26 cellular contexts compared by ENCODE assay signal in genomic region chr12:14058717-14059116, GRCh38.
"Had no signal": no experiment of that assay in that cellular context is flagged by ENCODE, and none has a peak within 500 bp of the region (broad histone marks: within the 10 kb centered on the region; RNA-seq: fewer than 3 reads in every experiment).

No MANE protein-coding gene starts in this region.

- H3K27me3 Mint-ChIP-seq: activated naive CD4-positive, alpha-beta T cell treated with anti-CD3 and anti-CD28 coated beads, Interleukin-2, amount 10 ng/mL, durations not matched to agents 7 days and 5 days had no signal

- H3K9me3 ChIP-seq: heart left ventricle, right lobe of liver, thyroid gland, upper lobe of left lung, vagina had no signal

- H3K79me2 ChIP-seq: parathyroid adenoma had no signal

- H3K4me1 ChIP-seq: parathyroid adenoma, right lobe of liver, thyroid gland, upper lobe of left lung, vagina had no signal

- DNase-seq: activated CD4-positive, alpha-beta T cell treated with anti-CD3 and anti-CD28 coated beads for 36 hours; activated CD4-positive, alpha-beta T cell treated with anti-CD3 and anti-CD28 coated beads, Interleukin-2, amount 50 U/mL, for 4 hours; activated CD4-positive, CD25-positive, alpha-beta regulatory T cell; activated CD8-positive, alpha-beta memory T cell treated with anti-CD3 and anti-CD28 coated beads for 24 hours; activated gamma-delta T cell; activated naive CD4-positive, alpha-beta T cell treated with anti-CD3 and anti-CD28 coated beads, Interleukin-2, amount 10 ng/mL, durations not matched to agents 7 days and 5 days; activated naive CD8-positive, alpha-beta T cell treated with anti-CD3 and anti-CD28 coated beads, Interleukin-2, amount 10 ng/mL, durations not matched to agents 7 days and 5 days; brain microvascular endothelial cell; cortex of kidney; foreskin fibroblast; naive thymus-derived CD4-positive, alpha-beta T cell; right lobe of liver; stimulated activated CD4-positive, alpha-beta T cell treated with anti-CD3 and anti-CD28 coated beads, Interleukin-12 subunit alpha, Interleukin-12 subunit beta, amount 100 ng/mL, for 4 hours; stimulated activated CD4-positive, alpha-beta T cell treated with anti-CD3 and anti-CD28 coated beads, Interleukin-4, amount 100 ng/mL, for 24 hours; T-helper 1 cell; thyroid gland; upper lobe of left lung had no signal

- H3K27ac Mint-ChIP-seq: activated CD4-positive, alpha-beta T cell treated with anti-CD3 and anti-CD28 coated beads for 36 hours; activated naive CD4-positive, alpha-beta T cell treated with anti-CD3 and anti-CD28 coated beads, Interleukin-2, amount 10 ng/mL, durations not matched to agents 7 days and 5 days; activated naive CD8-positive, alpha-beta T cell treated with anti-CD3 and anti-CD28 coated beads, Interleukin-2, amount 10 ng/mL, durations not matched to agents 7 days and 5 days; mesothelial cell of epicardium; naive thymus-derived CD4-positive, alpha-beta T cell; stimulated activated effector memory CD8-positive, alpha-beta T cell treated with anti-CD3 and anti-CD28 coated beads, Interleukin-12 subunit alpha, Interleukin-12 subunit beta, amount 100 ng/mL, for 72 hours; stimulated activated naive CD8-positive, alpha-beta T cell treated with anti-CD3 and anti-CD28 coated beads, Interleukin-15, Interleukin-2, amounts not matched to agents 100 ng/mL and 50 ng/mL, for 24 hours; T-helper 2 cell treated with Interferon-gamma antibody and Interleukin-4, amounts not matched to agents 5 μg/mL and 100 μg/mL, for 36 hours had no signal

- H2AFZ ChIP-seq: parathyroid adenoma had no signal

- H3K27ac ChIP-seq: brain microvascular endothelial cell, heart left ventricle, parathyroid adenoma, right lobe of liver, thyroid gland, upper lobe of left lung, vagina had no signal

- ATAC-seq: activated CD4-positive, alpha-beta T cell treated with anti-CD3 and anti-CD28 coated beads for 36 hours; esophagus mucosa; heart left ventricle; left lobe of liver; naive thymus-derived CD4-positive, alpha-beta T cell; right lobe of liver; stimulated activated effector memory CD8-positive, alpha-beta T cell treated with anti-CD3 and anti-CD28 coated beads, Interleukin-12 subunit alpha, Interleukin-12 subunit beta, amount 100 ng/mL, for 72 hours had no signal

- H3K9ac ChIP-seq: parathyroid adenoma had no signal

- H3K9me3 Mint-ChIP-seq: activated naive CD4-positive, alpha-beta T cell treated with anti-CD3 and anti-CD28 coated beads, Interleukin-2, amount 10 ng/mL, durations not matched to agents 7 days and 5 days; activated naive CD8-positive, alpha-beta T cell treated with anti-CD3 and anti-CD28 coated beads, Interleukin-2, amount 10 ng/mL, durations not matched to agents 7 days and 5 days; mesothelial cell of epicardium; stimulated activated effector memory CD8-positive, alpha-beta T cell treated with anti-CD3 and anti-CD28 coated beads, Interleukin-12 subunit alpha, Interleukin-12 subunit beta, amount 100 ng/mL, for 72 hours; stimulated activated naive CD8-positive, alpha-beta T cell treated with anti-CD3 and anti-CD28 coated beads, Interleukin-15, Interleukin-2, amounts not matched to agents 100 ng/mL and 50 ng/mL, for 24 hours; T-helper 2 cell treated with Interferon-gamma antibody and Interleukin-4, amounts not matched to agents 5 μg/mL and 100 μg/mL, for 36 hours had no signal

- H3K27me3 ChIP-seq: brain microvascular endothelial cell, right lobe of liver, thyroid gland, upper lobe of left lung, vagina had no signal

- H3K36me3 Mint-ChIP-seq: activated naive CD4-positive, alpha-beta T cell treated with anti-CD3 and anti-CD28 coated beads, Interleukin-2, amount 10 ng/mL, durations not matched to agents 7 days and 5 days; activated naive CD8-positive, alpha-beta T cell treated with anti-CD3 and anti-CD28 coated beads, Interleukin-2, amount 10 ng/mL, durations not matched to agents 7 days and 5 days; mesothelial cell of epicardium; naive thymus-derived CD4-positive, alpha-beta T cell; stimulated activated effector memory CD8-positive, alpha-beta T cell treated with anti-CD3 and anti-CD28 coated beads, Interleukin-12 subunit alpha, Interleukin-12 subunit beta, amount 100 ng/mL, for 72 hours had no signal

- H3K4me3 ChIP-seq: heart left ventricle, right lobe of liver, thyroid gland, upper lobe of left lung, vagina had no signal

- H3K36me3 ChIP-seq: brain microvascular endothelial cell, heart left ventricle, right lobe of liver, thyroid gland, upper lobe of left lung, vagina had no signal

- H3K4me3 Mint-ChIP-seq: activated CD4-positive, alpha-beta T cell treated with anti-CD3 and anti-CD28 coated beads for 36 hours; activated naive CD4-positive, alpha-beta T cell treated with anti-CD3 and anti-CD28 coated beads, Interleukin-2, amount 10 ng/mL, durations not matched to agents 7 days and 5 days; activated naive CD8-positive, alpha-beta T cell treated with anti-CD3 and anti-CD28 coated beads, Interleukin-2, amount 10 ng/mL, durations not matched to agents 7 days and 5 days; mesothelial cell of epicardium; naive thymus-derived CD4-positive, alpha-beta T cell; stimulated activated effector memory CD8-positive, alpha-beta T cell treated with anti-CD3 and anti-CD28 coated beads, Interleukin-12 subunit alpha, Interleukin-12 subunit beta, amount 100 ng/mL, for 72 hours; stimulated activated naive CD8-positive, alpha-beta T cell treated with anti-CD3 and anti-CD28 coated beads, Interleukin-15, Interleukin-2, amounts not matched to agents 100 ng/mL and 50 ng/mL, for 24 hours; T-helper 2 cell treated with Interferon-gamma antibody and Interleukin-4, amounts not matched to agents 5 μg/mL and 100 μg/mL, for 36 hours had no signal

- H3K4me1 Mint-ChIP-seq: activated CD4-positive, alpha-beta T cell treated with anti-CD3 and anti-CD28 coated beads for 36 hours; activated naive CD4-positive, alpha-beta T cell treated with anti-CD3 and anti-CD28 coated beads, Interleukin-2, amount 10 ng/mL, durations not matched to agents 7 days and 5 days; activated naive CD8-positive, alpha-beta T cell treated with anti-CD3 and anti-CD28 coated beads, Interleukin-2, amount 10 ng/mL, durations not matched to agents 7 days and 5 days; naive thymus-derived CD4-positive, alpha-beta T cell; stimulated activated effector memory CD8-positive, alpha-beta T cell treated with anti-CD3 and anti-CD28 coated beads, Interleukin-12 subunit alpha, Interleukin-12 subunit beta, amount 100 ng/mL, for 72 hours had no signal
